In the genomic region with DNA sequence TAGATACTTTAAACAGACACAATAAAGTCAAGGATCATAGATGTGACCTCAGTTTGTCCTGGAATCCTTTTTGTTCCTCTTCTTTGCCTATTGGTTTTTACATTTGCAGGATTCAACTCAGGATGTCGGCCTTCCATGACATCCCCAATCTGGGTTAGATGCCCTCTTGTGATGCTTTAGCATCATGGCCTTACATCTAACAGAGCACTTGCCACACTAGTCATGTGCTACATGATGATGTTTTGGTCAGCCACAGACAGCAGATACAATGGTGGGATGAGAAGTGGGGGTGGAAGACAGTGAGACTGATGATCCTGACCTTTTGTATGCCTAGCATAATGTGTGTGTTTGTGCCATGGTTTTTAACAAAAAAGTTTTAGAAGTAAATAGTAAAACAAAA, we compare ENCODE assay signal across 1 cellular context.
TF ChIP-seq lines count a peak whose summit lies in the region.

No MANE protein-coding gene starts in this region.

TF ChIP-seq in IMR-90, 13 proteins besides CTCF, POLR2A, EP300 and RAD21:
- TF ChIP-seq BHLHE40 (IDR thresholded peaks at IDR 0.05; ENCODE audit: low read depth, low read length) (no peak), MAFK (IDR thresholded peaks at IDR 0.05; ENCODE audit: low read depth, low read length) (no peak), SMC3 (IDR thresholded peaks at IDR 0.05; ENCODE audit: low read depth, low read length) (no peak), CEBPB (IDR thresholded peaks at IDR 0.05; ENCODE audit: low read depth, low read length) (no peak), FOS (IDR thresholded peaks at IDR 0.05; ENCODE audit: low read depth, low read length) (no peak), RCOR1 (IDR thresholded peaks at IDR 0.05; ENCODE audit: insufficient replicate concordance, low read length) (no peak), RFX5 (IDR thresholded peaks at IDR 0.05; ENCODE audit: low read depth, low read length) (no peak), CHD1 (IDR thresholded peaks at IDR 0.05; ENCODE audit: low read depth, low read length) (no peak), MAZ (IDR thresholded peaks at IDR 0.05; ENCODE audit: borderline replicate concordance, low read depth, low read length) (no peak), NFE2L2 (IDR thresholded peaks at IDR 0.05; ENCODE audit: low read depth, low read length) (no peak), MXI1 (IDR thresholded peaks at IDR 0.05; ENCODE audit: borderline replicate concordance, low read depth, low read length) (no peak)
- TF ChIP-seq, protein P1, sequence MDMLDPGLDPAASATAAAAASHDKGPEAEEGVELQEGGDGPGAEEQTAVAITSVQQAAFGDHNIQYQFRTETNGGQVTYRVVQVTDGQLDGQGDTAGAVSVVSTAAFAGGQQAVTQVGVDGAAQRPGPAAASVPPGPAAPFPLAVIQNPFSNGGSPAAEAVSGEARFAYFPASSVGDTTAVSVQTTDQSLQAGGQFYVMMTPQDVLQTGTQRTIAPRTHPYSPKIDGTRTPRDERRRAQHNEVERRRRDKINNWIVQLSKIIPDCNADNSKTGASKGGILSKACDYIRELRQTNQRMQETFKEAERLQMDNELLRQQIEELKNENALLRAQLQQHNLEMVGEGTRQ (IDR thresholded peaks at IDR 0.05; ENCODE audit: low read depth, low read length), result no peak
- TF ChIP-seq, protein P2, sequence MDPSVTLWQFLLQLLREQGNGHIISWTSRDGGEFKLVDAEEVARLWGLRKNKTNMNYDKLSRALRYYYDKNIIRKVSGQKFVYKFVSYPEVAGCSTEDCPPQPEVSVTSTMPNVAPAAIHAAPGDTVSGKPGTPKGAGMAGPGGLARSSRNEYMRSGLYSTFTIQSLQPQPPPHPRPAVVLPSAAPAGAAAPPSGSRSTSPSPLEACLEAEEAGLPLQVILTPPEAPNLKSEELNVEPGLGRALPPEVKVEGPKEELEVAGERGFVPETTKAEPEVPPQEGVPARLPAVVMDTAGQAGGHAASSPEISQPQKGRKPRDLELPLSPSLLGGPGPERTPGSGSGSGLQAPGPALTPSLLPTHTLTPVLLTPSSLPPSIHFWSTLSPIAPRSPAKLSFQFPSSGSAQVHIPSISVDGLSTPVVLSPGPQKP (IDR thresholded peaks at IDR 0.05; ENCODE audit: borderline replicate concordance, low read depth, low read length), result no peak
